Comparison of ENCODE assay signal across 8 cellular contexts in genomic region chr2:109609352-109610024, GRCh38. TPM values are rescaled to one million over a fixed set of nuclear protein-coding genes. Genes with fewer than 3 reads are reported as not detected.
DNase-seq lines count a peak whose midpoint lies in the region; ATAC-seq and TF ChIP-seq lines count a peak whose summit lies in the region.
"Had no signal": no experiment of that assay in that cellular context is flagged by ENCODE, and none has a peak within 500 bp of the region (broad histone marks: within the 10 kb centered on the region; RNA-seq: fewer than 3 reads in every experiment).

No MANE protein-coding gene starts in this region.

- no peaks in the 10 kb centered on the region for H3K9me3 ChIP-seq in GM23248 (ENCODE audit: low read depth)
- H3K9me3 ChIP-seq in smooth muscle cell (replicated peaks; ENCODE audit: low read depth): no peaks in the 10 kb centered on the region

- in situ Hi-C loops in GM23248 (cut with MboI): no loop called here

- H3K27ac Mint-ChIP-seq in stimulated activated memory B cell treated with anti-CD40 and anti-IgM and Interleukin-4, amounts not matched to agents 10 μg/mL and 1 μg/mL and 100 μg/mL, for 72 hours: no peak overlapping the region

- H3K4me3 ChIP-seq in GM23248 (peak overlapping the region; percentile 67), fibroblast of mammary gland (ENCODE audit: control insufficient read depth, low read depth, low read length) (no peak overlapping the region), smooth muscle cell (peak overlapping the region; percentile 50)

- no peaks in the 10 kb centered on the region for H3K4me1 Mint-ChIP-seq in stimulated activated memory B cell treated with anti-CD40 and anti-IgM and Interleukin-4, amounts not matched to agents 10 μg/mL and 1 μg/mL and 100 μg/mL, for 72 hours

- peak; percentile 72 for DNase-seq in GM23248
- DNase-seq in RWPE1 (ENCODE audit: low spot score): no peak
- peak; percentile 47 for DNase-seq in fibroblast of mammary gland (ENCODE audit: low read depth)
- no peak for DNase-seq in smooth muscle cell (lab: John Stamatoyannopoulos, UW; ENCODE audit: unreplicated experiment)
- DNase-seq in cerebellum (ENCODE audit: low spot score): no peak
- DNase-seq in NCI-H1417 (lab: John Stamatoyannopoulos, UW): no peak
- DNase-seq: NCI-H146 had no signal

- H2AFZ ChIP-seq in GM23248 (no peak overlapping the region), smooth muscle cell (ENCODE audit: low read depth) (peak overlapping the region; percentile 64)

- H3K4me1 ChIP-seq in GM23248 (ENCODE audit: insufficient read depth) (peaks cover 64% of the 10 kb centered on the region), smooth muscle cell (ENCODE audit: low read depth) (peaks cover 45% of the 10 kb centered on the region)

- H3K9me2 ChIP-seq in GM23248 (ENCODE audit: insufficient read depth): no peaks in the 10 kb centered on the region

- H3K27me3 ChIP-seq in GM23248 (replicated peaks; ENCODE audit: insufficient read depth) (no peaks in the 10 kb centered on the region), smooth muscle cell (ENCODE audit: low read depth) (no peaks in the 10 kb centered on the region)

- H3K9ac ChIP-seq in GM23248: peak overlapping the region; percentile 68
- peak overlapping the region; percentile 80 for H3K9ac ChIP-seq in smooth muscle cell (ENCODE audit: low read depth)

- no peak overlapping the region for H3K4me3 Mint-ChIP-seq in stimulated activated memory B cell treated with anti-CD40 and anti-IgM and Interleukin-4, amounts not matched to agents 10 μg/mL and 1 μg/mL and 100 μg/mL, for 72 hours

- WGBS in GM23248 (ENCODE audit: low coverage in 1 of 2, low lambda C conversion rate in 2 of 2, missing lambda C conversion rate in 2 of 2), 2 experiments: 42 to 43% methylated on average over 8 of the region's 8 CpGs
- 21% methylated on average over 8 of the region's 8 CpGs for WGBS in smooth muscle cell (ENCODE audit: low lambda C conversion rate)

- peak overlapping the region; percentile 86 for H3K4me2 ChIP-seq in GM23248 (ENCODE audit: unreplicated experiment)
- H3K4me2 ChIP-seq in smooth muscle cell: peak overlapping the region; percentile 91

- peaks cover 2% of the 10 kb centered on the region for H3K9me3 Mint-ChIP-seq in stimulated activated memory B cell treated with anti-CD40 and anti-IgM and Interleukin-4, amounts not matched to agents 10 μg/mL and 1 μg/mL and 100 μg/mL, for 72 hours

- H3K79me2 ChIP-seq in GM23248 (ENCODE audit: insufficient read depth) (peaks cover 88% of the 10 kb centered on the region), smooth muscle cell (ENCODE audit: low read depth) (peaks cover 88% of the 10 kb centered on the region)

- POLR2A ChIA-PET in RWPE1 (lab: Yijun Ruan, JAX; ENCODE audit: low non-redundant PET): no interaction called here

- H4K20me1 ChIP-seq in GM23248 (ENCODE audit: insufficient read depth) (no peaks in the 10 kb centered on the region), smooth muscle cell (ENCODE audit: low read depth) (peaks cover 49% of the 10 kb centered on the region)

- no peak for TF ChIP-seq CTCF in RWPE1 (conservative IDR thresholded peaks at IDR 0.05; ENCODE audit: low read depth)
- TF ChIP-seq CTCF in fibroblast of mammary gland (conservative IDR thresholded peaks at IDR 0.05; ENCODE audit: control insufficient read depth, insufficient read depth, low read depth, low read length): no peak
- TF ChIP-seq CTCF in smooth muscle cell (IDR thresholded peaks at IDR 0.05; ENCODE audit: borderline replicate concordance, insufficient read depth, poor library complexity, severe bottlenecking): no peak

- H3K27me3 Mint-ChIP-seq in stimulated activated memory B cell treated with anti-CD40 and anti-IgM and Interleukin-4, amounts not matched to agents 10 μg/mL and 1 μg/mL and 100 μg/mL, for 72 hours: peaks cover 71% of the 10 kb centered on the region

- H3F3A ChIP-seq in GM23248 (ENCODE audit: insufficient read depth): peaks cover 76% of the 10 kb centered on the region
- peaks cover 20% of the 10 kb centered on the region for H3F3A ChIP-seq in smooth muscle cell (ENCODE audit: low read depth)

- CTCF ChIA-PET in RWPE1 (lab: Yijun Ruan, JAX): interaction anchor here (0.6 to 1.2 kb wide), 2 partner anchors 92 to 106 kb away, joined by 3 to 4 read pairs; no protein-coding TSS in a partner anchor

- H3K36me3 Mint-ChIP-seq in stimulated activated memory B cell treated with anti-CD40 and anti-IgM and Interleukin-4, amounts not matched to agents 10 μg/mL and 1 μg/mL and 100 μg/mL, for 72 hours: no peaks in the 10 kb centered on the region

- H3K27ac ChIP-seq in GM23248: peak overlapping the region; percentile 93
- H3K27ac ChIP-seq in RWPE1: peak overlapping the region; percentile 84
- H3K27ac ChIP-seq in smooth muscle cell (ENCODE audit: low read depth): peak overlapping the region; percentile 97

- no peaks in the 10 kb centered on the region for H3K36me3 ChIP-seq in GM23248 (ENCODE audit: low read depth)
- H3K36me3 ChIP-seq in smooth muscle cell (ENCODE audit: low read depth): no peaks in the 10 kb centered on the region

- ATAC-seq in stimulated activated memory B cell treated with anti-CD40 and anti-IgM and Interleukin-4, amounts not matched to agents 10 μg/mL and 1 μg/mL and 100 μg/mL, for 72 hours: no peak

RNA-seq across cellular contexts. Expression of gene SEPTIN10, which starts 4.3 kb away (rescaled TPM):
- total RNA-seq in GM23248 (2014; rRNA removed; shearing (Covaris generic)): 129 and 152 TPM in 2 replicates
- polyA plus RNA-seq in GM23248 (2016; fragmentation: Nextera tagmentation; extraction: Ambion mirVana) (142 and 144 TPM in 2 replicates), smooth muscle cell (39.2 and 48.8 TPM in 2 replicates)
- total RNA-seq in smooth muscle cell (92.1 and 102 TPM in 2 replicates), cerebellum (46.1 TPM)

RNA-seq across cellular contexts. Expression of gene SOWAHC, which starts 4.7 kb away (rescaled TPM):
- total RNA-seq in GM23248 (2014; rRNA removed; shearing (Covaris generic)): 43.6 and 46.0 TPM in 2 replicates
- polyA plus RNA-seq in GM23248 (2016; fragmentation: Nextera tagmentation; extraction: Ambion mirVana) (18.0 and 19.8 TPM in 2 replicates), smooth muscle cell (20.2 and 24.4 TPM in 2 replicates)
- total RNA-seq in smooth muscle cell (31.2 and 31.3 TPM in 2 replicates), cerebellum (20.6 TPM)

Comparison
In these comparisons a context has a peak if more than half of its experiments do, and no peak if none do; other contexts are left out.
1. DNase-seq: peak in GM23248 (single experiment) and fibroblast of mammary gland (single experiment); none in RWPE1 (single experiment), smooth muscle cell (single experiment), cerebellum (single experiment) and NCI-H1417 (0 of 3).
2. Peak in every context shown above with its lines, with median percentiles within 50 percentile points of each other: H3K27ac ChIP-seq.